In genomic region chr13:46051958-46052313, GRCh38 we compare ENCODE assay signal across 8 cellular contexts. TPM values are rescaled to one million over a fixed set of nuclear protein-coding genes. Genes with fewer than 3 reads are reported as not detected.
DNase-seq lines count a peak whose midpoint lies in the region; ATAC-seq and TF ChIP-seq lines count a peak whose summit lies in the region.

No MANE protein-coding gene starts in this region.

- H3K27me3 Mint-ChIP-seq in GM23338 (ENCODE audit: insufficient read depth, low read depth, poor library complexity): no peaks in the 10 kb centered on the region
- peaks cover 9% of the 10 kb centered on the region for H3K27me3 Mint-ChIP-seq in activated CD8-positive, alpha-beta T cell treated with anti-CD3 and anti-CD28 coated beads for 36 hours

- H2AFZ ChIP-seq in GM23338: peak overlapping the region; percentile 75; the same call in 1 of the 2 replicates

- peaks cover 7% of the 10 kb centered on the region; the same call in 1 of the 3 replicates for H3K4me1 Mint-ChIP-seq in GM23338
- H3K4me1 Mint-ChIP-seq in activated CD8-positive, alpha-beta T cell treated with anti-CD3 and anti-CD28 coated beads for 36 hours (ENCODE audit: low read depth): peaks cover 36% of the 10 kb centered on the region
- peaks cover 18% of the 10 kb centered on the region for H3K4me1 Mint-ChIP-seq in stimulated activated effector memory CD8-positive, alpha-beta T cell treated with anti-CD3 and anti-CD28 coated beads, Interleukin-12 subunit alpha, Interleukin-12 subunit beta, amount 100 ng/mL, for 72 hours

- H3K36me3 ChIP-seq in GM23338 (ENCODE audit: insufficient read depth): no peaks in the 10 kb centered on the region

- H3K27ac ChIP-seq in GM23338 (ENCODE audit: low read depth): peak overlapping the region; percentile 90

- DNase-seq in AG04449 (ENCODE audit: low read depth, low spot score) (no peak), GM23338 (ENCODE audit: low spot score) (peak; percentile 1), hepatic stellate cell (ENCODE audit: low spot score) (peak; percentile 6), AG20443 (ENCODE audit: low spot score) (no peak), epidermal melanocyte (ENCODE audit: insufficient read length, low spot score) (no peak), kidney tubule cell (ENCODE audit: low spot score) (no peak)
- DNase-seq in activated CD8-positive, alpha-beta T cell treated with anti-CD3 and anti-CD28 coated beads for 36 hours: no peak
- DNase-seq in stimulated activated effector memory CD8-positive, alpha-beta T cell treated with anti-CD3 and anti-CD28 coated beads, Interleukin-12 subunit alpha, Interleukin-12 subunit beta, amount 100 ng/mL, for 72 hours (ENCODE audit: low spot score in 2 of 2): no peak

- peak overlapping the region; percentile 83 for H3K4me2 ChIP-seq in GM23338

- peak overlapping the region; percentile 96 for H3K27ac Mint-ChIP-seq in GM23338
- peak overlapping the region; percentile 97 for H3K27ac Mint-ChIP-seq in activated CD8-positive, alpha-beta T cell treated with anti-CD3 and anti-CD28 coated beads for 36 hours
- peak overlapping the region; percentile 98 for H3K27ac Mint-ChIP-seq in stimulated activated effector memory CD8-positive, alpha-beta T cell treated with anti-CD3 and anti-CD28 coated beads, Interleukin-12 subunit alpha, Interleukin-12 subunit beta, amount 100 ng/mL, for 72 hours

- no peaks in the 10 kb centered on the region for H3K9me3 Mint-ChIP-seq in GM23338
- no peaks in the 10 kb centered on the region for H3K9me3 Mint-ChIP-seq in activated CD8-positive, alpha-beta T cell treated with anti-CD3 and anti-CD28 coated beads for 36 hours
- H3K9me3 Mint-ChIP-seq in stimulated activated effector memory CD8-positive, alpha-beta T cell treated with anti-CD3 and anti-CD28 coated beads, Interleukin-12 subunit alpha, Interleukin-12 subunit beta, amount 100 ng/mL, for 72 hours: no peaks in the 10 kb centered on the region

- peaks cover 10% of the 10 kb centered on the region for H3K4me1 ChIP-seq in GM23338 (ENCODE audit: insufficient read depth)

- peaks cover 55% of the 10 kb centered on the region for H3K79me2 ChIP-seq in GM23338 (replicated peaks; ENCODE audit: insufficient read depth)

- H3K9me2 ChIP-seq in GM23338 (ENCODE audit: insufficient read depth): no peaks in the 10 kb centered on the region

- CTCF ChIA-PET in AG04449 (lab: Yijun Ruan, JAX): interaction anchor here (0.7 kb wide), 2 partner anchors 74 to 471 kb away, joined by 3 read pairs; no protein-coding TSS in a partner anchor
- CTCF ChIA-PET in activated CD8-positive, alpha-beta T cell treated with anti-CD3 and anti-CD28 coated beads for 36 hours (lab: Charles Lee): interaction anchor here (0.7 to 1.5 kb wide), 5 partner anchors 10 to 270 kb away, joined by 3 to 4 read pairs (median 4); no protein-coding TSS in a partner anchor

- H3F3A ChIP-seq in GM23338 (replicated peaks; ENCODE audit: low read depth): no peaks in the 10 kb centered on the region

- no peaks in the 10 kb centered on the region for H3K27me3 ChIP-seq in GM23338 (ENCODE audit: insufficient read depth)

- peaks cover 2% of the 10 kb centered on the region; the same call in 1 of the 3 replicates for H3K36me3 Mint-ChIP-seq in GM23338 (ENCODE audit: low read depth)
- H3K36me3 Mint-ChIP-seq in activated CD8-positive, alpha-beta T cell treated with anti-CD3 and anti-CD28 coated beads for 36 hours (ENCODE audit: low read depth): peaks cover 3% of the 10 kb centered on the region
- H3K36me3 Mint-ChIP-seq in stimulated activated effector memory CD8-positive, alpha-beta T cell treated with anti-CD3 and anti-CD28 coated beads, Interleukin-12 subunit alpha, Interleukin-12 subunit beta, amount 100 ng/mL, for 72 hours: peaks cover 11% of the 10 kb centered on the region

- intact Hi-C loops in activated CD8-positive, alpha-beta T cell treated with anti-CD3 and anti-CD28 coated beads for 36 hours (cut with micrococcal nuclease): loop anchor here (10.0 kb wide), 1 partner anchor 73 kb away; no protein-coding TSS in a partner anchor

- no peak for TF ChIP-seq CTCF in AG04449 (IDR thresholded peaks at IDR 0.05; ENCODE audit: insufficient read depth, low read length, missing control alignments)
- no peak for TF ChIP-seq CTCF in GM23338 (conservative IDR thresholded peaks at IDR 0.05; ENCODE audit: low read depth in 2 of 2)
- TF ChIP-seq CTCF in activated CD8-positive, alpha-beta T cell treated with anti-CD3 and anti-CD28 coated beads for 36 hours (IDR thresholded peaks at IDR 0.05): no peak

- peak overlapping the region; percentile 78 for H3K4me3 ChIP-seq in AG04449 (ENCODE audit: low read depth, low read length)
- H3K4me3 ChIP-seq in GM23338: peak overlapping the region; percentile 81

- no peak for ATAC-seq in GM23338
- ATAC-seq in activated CD8-positive, alpha-beta T cell treated with anti-CD3 and anti-CD28 coated beads for 36 hours: peak; percentile 6
- no peak for ATAC-seq in stimulated activated effector memory CD8-positive, alpha-beta T cell treated with anti-CD3 and anti-CD28 coated beads, Interleukin-12 subunit alpha, Interleukin-12 subunit beta, amount 100 ng/mL, for 72 hours

- H4K20me1 ChIP-seq in GM23338 (replicated peaks; ENCODE audit: insufficient read depth): peaks cover 20% of the 10 kb centered on the region

- POLR2A ChIA-PET in AG04449 (lab: Yijun Ruan, JAX): no interaction called here
- POLR2A ChIA-PET in activated CD8-positive, alpha-beta T cell treated with anti-CD3 and anti-CD28 coated beads for 36 hours (lab: Charles Lee): interaction anchor here (0.6 to 1.4 kb wide), 12 partner anchors 10 to 1815 kb away, joined by 3 to 6 read pairs (median 3); no protein-coding TSS in a partner anchor

- peak overlapping the region; percentile 87 for H3K4me3 Mint-ChIP-seq in GM23338
- peak overlapping the region; percentile 95 for H3K4me3 Mint-ChIP-seq in activated CD8-positive, alpha-beta T cell treated with anti-CD3 and anti-CD28 coated beads for 36 hours
- peak overlapping the region; percentile 94 for H3K4me3 Mint-ChIP-seq in stimulated activated effector memory CD8-positive, alpha-beta T cell treated with anti-CD3 and anti-CD28 coated beads, Interleukin-12 subunit alpha, Interleukin-12 subunit beta, amount 100 ng/mL, for 72 hours

TF ChIP-seq in GM23338, 12 proteins besides CTCF, POLR2A, EP300 and RAD21 (continues in another document):
- no peak for TF ChIP-seq NANOG (IDR thresholded peaks at IDR 0.05; ENCODE audit: borderline replicate concordance)
- TF ChIP-seq ZNF114 (CRISPR knock-in tag; IDR thresholded peaks at IDR 0.05): no peak
- TF ChIP-seq JUNB (IDR thresholded peaks at IDR 0.05; ENCODE audit: unreplicated experiment): no peak
- no peak for TF ChIP-seq REST (IDR thresholded peaks at IDR 0.05; ENCODE audit: unreplicated experiment)

RNA-seq across cellular contexts. Expression of gene ZC3H13, which starts 0.6 kb away (rescaled TPM):
- total RNA-seq in GM23338 (2014; rRNA removed; shearing (Covaris generic)): 25.6 and 39.6 TPM in 2 replicates
- polyA plus RNA-seq in GM23338 (2016; fragmentation: Nextera tagmentation; extraction: Ambion mirVana): 110 and 125 TPM in 2 replicates
- total RNA-seq in activated CD8-positive, alpha-beta T cell treated with anti-CD3 and anti-CD28 coated beads for 36 hours: 10 to 100 TPM; 40.1 to 41.8 TPM

RNA-seq across cellular contexts. Expression of gene CPB2, which starts 52.9 kb away (rescaled TPM):
- total RNA-seq in GM23338 (2014; rRNA removed; shearing (Covaris generic)): not detected in 2 replicates
- 0.47 and 0.73 TPM in 2 replicates for polyA plus RNA-seq in GM23338 (2016; fragmentation: Nextera tagmentation; extraction: Ambion mirVana)
- total RNA-seq in activated CD8-positive, alpha-beta T cell treated with anti-CD3 and anti-CD28 coated beads for 36 hours: not detected

Comparison
In these comparisons a context has a peak if more than half of its experiments do, and no peak if none do; other contexts are left out.
1. DNase-seq: peak in GM23338 (single experiment) and hepatic stellate cell (single experiment); none in AG04449 (single experiment), activated CD8-positive, alpha-beta T cell treated with anti-CD3 and anti-CD28 coated beads for 36 hours (single experiment), stimulated activated effector memory CD8-positive, alpha-beta T cell treated with anti-CD3 and anti-CD28 coated beads, Interleukin-12 subunit alpha, Interleukin-12 subunit beta, amount 100 ng/mL, for 72 hours (0 of 2), AG20443 (single experiment), epidermal melanocyte (single experiment) and kidney tubule cell (single experiment).
2. Peak in every context shown above with its lines, with median percentiles within 50 percentile points of each other: H3K27ac Mint-ChIP-seq and H3K4me3 Mint-ChIP-seq.